8 cellular contexts compared by ENCODE assay signal in the genomic region with DNA sequence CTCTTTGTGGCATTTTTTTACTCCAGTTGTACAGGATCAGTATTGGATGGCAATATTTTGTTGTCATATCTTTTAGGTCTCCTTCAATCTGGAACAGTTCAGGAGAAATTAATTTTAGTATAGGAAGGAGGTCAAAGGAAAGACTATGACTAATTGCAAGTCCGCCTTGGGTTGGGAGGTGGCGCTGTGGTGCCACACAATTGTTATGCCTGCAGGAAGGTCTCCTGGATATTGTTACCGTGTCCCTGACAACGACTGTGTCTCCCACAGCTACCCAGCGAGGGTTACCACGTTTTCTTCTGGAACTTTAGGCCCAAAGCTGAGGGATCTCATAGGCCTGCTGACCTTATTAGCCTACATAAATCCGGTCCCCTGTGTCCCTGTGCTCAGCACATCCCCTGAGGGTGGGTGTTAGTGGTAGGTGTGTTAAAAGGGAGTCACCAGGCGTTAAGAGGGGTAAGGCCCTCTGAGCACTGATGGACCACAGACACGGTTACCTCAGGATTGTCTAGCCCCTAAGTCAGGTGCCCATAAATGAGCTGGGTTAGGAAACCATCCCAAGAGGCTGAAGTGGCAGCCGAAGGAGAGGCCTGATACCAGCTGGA. TPM values are rescaled to one million over a fixed set of nuclear protein-coding genes. Genes with fewer than 3 reads are reported as not detected.
A peak's percentile ranks its signal among the peaks of the same experiment; 100 is the strongest.
DNase-seq lines count a peak whose midpoint lies in the region; FAIRE-seq and TF ChIP-seq lines count a peak whose summit lies in the region.

No MANE protein-coding gene starts in this region.

- peaks cover 2% of the 10 kb centered on the region for H3K36me3 Mint-ChIP-seq in neural progenitor cell

- H3K27ac ChIP-seq in neural progenitor cell = no peak overlapping the region
- peak overlapping the region; percentile 70 to 73 for H3K27ac ChIP-seq in tibial artery

- H3K4me3 Mint-ChIP-seq in neural progenitor cell = no peak overlapping the region

- peaks cover 7% of the 10 kb centered on the region for H3K9me3 Mint-ChIP-seq in neural progenitor cell

- H3K4me2 ChIP-seq in neural progenitor cell = no peak overlapping the region

- no peaks in the 10 kb centered on the region for H3K79me2 ChIP-seq in neural progenitor cell (ENCODE audit: low read depth)

- no peaks in the 10 kb centered on the region for H3K36me3 ChIP-seq in NT2/D1 (ENCODE audit: insufficient read depth, insufficient read length, low read length)
- H3K36me3 ChIP-seq in neural progenitor cell = no peaks in the 10 kb centered on the region
- no peaks in the 10 kb centered on the region for H3K36me3 ChIP-seq in tibial artery

- H3K4me1 Mint-ChIP-seq in neural progenitor cell = peaks cover 12% of the 10 kb centered on the region

- FAIRE-seq in GM18507 (lab: Jason Lieb, UNC) = peak; percentile 58

- no peaks in the 10 kb centered on the region for H4K20me1 ChIP-seq in neural progenitor cell (ENCODE audit: low read depth)

- TF ChIP-seq CTCF in AG04449 (IDR thresholded peaks at IDR 0.05; ENCODE audit: insufficient read depth, low read length, missing control alignments) (peak; percentile 85), neural progenitor cell (IDR thresholded peaks at IDR 0.05) (peak; percentile 93), tibial artery (IDR thresholded peaks at IDR 0.05) (peak; percentile 73 to 77)

- CTCF ChIA-PET in AG04449 (lab: Yijun Ruan, JAX) = interaction anchor here (0.6 to 12.5 kb wide), 56 partner anchors 8 to 1052 kb away, joined by 3 to 471 read pairs (median 5); no protein-coding TSS in a partner anchor

- H3K4me3 ChIP-seq in AG04449 (ENCODE audit: low read depth, low read length) = no peak overlapping the region
- H3K4me3 ChIP-seq in NT2/D1 (ENCODE audit: insufficient read length, low read depth) = no peak overlapping the region
- H3K4me3 ChIP-seq in neural progenitor cell = no peak overlapping the region
- peak overlapping the region; percentile 3 to 5 for H3K4me3 ChIP-seq in tibial artery

- H3K4me1 ChIP-seq in NT2/D1 (ENCODE audit: insufficient read depth, insufficient read length) = no peaks in the 10 kb centered on the region
- peaks cover 8% of the 10 kb centered on the region for H3K4me1 ChIP-seq in neural progenitor cell
- peaks cover 0 to 97% (median 46%) of the 10 kb centered on the region in 4 donors for H3K4me1 ChIP-seq in tibial artery

- POLR2A ChIA-PET in AG04449 (lab: Yijun Ruan, JAX) = interaction anchor here (0.6 to 1.0 kb wide), 5 partner anchors 22 to 937 kb away, joined by 3 to 4 read pairs (median 3); no protein-coding TSS in a partner anchor

- H2AFZ ChIP-seq in neural progenitor cell (replicated peaks) = peak overlapping the region; percentile 93

- intact Hi-C loops in tibial artery (cut with DNase I; ENCODE audit: low total_unique reads) = loop anchor here (2.0 to 10.0 kb wide), 2 partner anchors 357 to 523 kb away; partner anchors contain the start of gene TIPARP

- peaks cover 22% of the 10 kb centered on the region for H3K9me3 ChIP-seq in NT2/D1 (ENCODE audit: insufficient read depth, low read length)
- H3K9me3 ChIP-seq in neural progenitor cell (ENCODE audit: low read depth) = no peaks in the 10 kb centered on the region
- no peaks in the 10 kb centered on the region for H3K9me3 ChIP-seq in tibial artery

- H3K9ac ChIP-seq in NT2/D1 (ENCODE audit: insufficient read length, low read depth) (no peak overlapping the region), neural progenitor cell (no peak overlapping the region)

- H3K27ac Mint-ChIP-seq in neural progenitor cell = peak overlapping the region; percentile 34

- H3K27me3 ChIP-seq in NT2/D1 (ENCODE audit: insufficient read depth, insufficient read length) = no peaks in the 10 kb centered on the region
- H3K27me3 ChIP-seq in neural progenitor cell = no peaks in the 10 kb centered on the region
- no peaks in the 10 kb centered on the region for H3K27me3 ChIP-seq in tibial artery

- DNase-seq in AG04449 (ENCODE audit: low read depth, low spot score) (peak; percentile 23), GM18507 (ENCODE audit: extremely low spot score, insufficient read length, low read depth) (peak; percentile 15), HS-5 (ENCODE audit: low read depth) (peak; percentile 23), NT2/D1 (ENCODE audit: low read depth, low spot score) (peak; percentile 84), activated T-cell treated with anti-CD3 and anti-CD28 coated beads for 48 hours (ENCODE audit: low read depth) (peak; percentile 24), fibroblast of peridontal ligament (ENCODE audit: extremely low read depth) (peak; percentile 74), neural progenitor cell (ENCODE audit: low spot score) (peak; percentile 80), tibial artery (peak; percentile 59 to 81)

- peaks cover 8% of the 10 kb centered on the region for H3K27me3 Mint-ChIP-seq in neural progenitor cell (ENCODE audit: insufficient read depth, low read depth)

- H3F3A ChIP-seq in neural progenitor cell (ENCODE audit: low read depth) = no peaks in the 10 kb centered on the region

RNA-seq across cellular contexts. Expression of gene KCNAB1, which starts 31.5 kb away (rescaled TPM):
- total RNA-seq in neural progenitor cell (ENCODE audit: low replicate concordance) = 0.15 and 0.24 TPM in 2 replicates

Comparison
In these comparisons a context has a peak if more than half of its experiments do, and no peak if none do; other contexts are left out.
1. DNase-seq: peak in every context shown above with its lines; median percentile 84 in NT2/D1; 80 in neural progenitor cell; 74 in fibroblast of peridontal ligament; 70 in tibial artery; 24 in activated T-cell treated with anti-CD3 and anti-CD28 coated beads for 48 hours; 23 in AG04449; 23 in HS-5; 15 in GM18507.
2. H3K4me3 ChIP-seq: peak in tibial artery (2 of 2); none in AG04449 (single experiment), NT2/D1 (single experiment) and neural progenitor cell (single experiment).
3. Peak in every context shown above with its lines, with median percentiles within 50 percentile points of each other: CTCF ChIP-seq.